8 cellular contexts compared by ENCODE assay signal in the genomic region with DNA sequence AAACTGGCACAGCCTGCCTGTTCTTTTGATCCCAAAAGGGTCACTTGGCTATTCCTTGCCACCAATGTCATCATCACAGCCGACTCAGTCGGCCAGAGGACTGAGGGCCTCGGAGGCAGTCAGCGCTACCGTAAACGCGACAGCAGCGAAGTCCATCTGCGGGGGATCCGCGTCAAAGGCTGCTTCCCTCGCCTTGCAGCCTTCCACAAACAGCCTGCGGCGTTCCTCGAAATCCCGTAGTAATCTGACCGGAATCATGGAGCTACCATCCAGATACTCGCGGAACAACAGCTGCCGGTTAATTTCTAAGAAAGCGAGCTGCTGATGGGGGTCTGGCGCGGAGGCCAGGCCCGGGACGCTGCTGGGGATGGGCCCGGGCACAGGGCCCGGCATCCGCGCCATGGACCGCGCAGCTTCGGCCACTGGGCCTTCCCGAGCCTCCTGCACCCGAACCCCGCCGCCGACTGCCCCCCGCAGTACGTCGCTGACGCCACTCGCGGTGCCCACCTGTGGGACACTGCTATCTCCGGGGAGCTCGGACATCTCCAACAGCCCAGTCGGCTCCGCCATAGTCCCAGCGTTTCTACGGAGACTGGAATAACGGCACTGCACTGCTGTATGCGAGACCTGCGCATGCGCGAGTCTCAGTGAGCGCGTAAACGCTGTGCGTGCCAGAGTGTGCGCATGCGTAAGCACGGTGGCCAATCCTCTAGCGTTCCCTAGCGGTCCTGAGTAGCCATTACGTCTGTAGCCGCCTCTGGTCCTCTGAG. TPM values are rescaled to one million over a fixed set of nuclear protein-coding genes. Genes with fewer than 3 reads are reported as not detected.
DNase-seq lines count a peak whose midpoint lies in the region; TF ChIP-seq lines count a peak whose summit lies in the region.

A gene with protein sequence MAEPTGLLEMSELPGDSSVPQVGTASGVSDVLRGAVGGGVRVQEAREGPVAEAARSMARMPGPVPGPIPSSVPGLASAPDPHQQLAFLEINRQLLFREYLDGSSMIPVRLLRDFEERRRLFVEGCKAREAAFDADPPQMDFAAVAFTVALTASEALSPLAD (minus strand): TSS at position 620 of the 770 bp plus-strand sequence. CDS start 50 bp downstream, at position 570.

- H3K9me3 Mint-ChIP-seq in HFFc6: no peaks in the 10 kb centered on the region
- no peaks in the 10 kb centered on the region for H3K9me3 Mint-ChIP-seq in activated naive CD4-positive, alpha-beta T cell treated with anti-CD3 and anti-CD28 coated beads, Interleukin-2, amount 10 ng/mL, durations not matched to agents 7 days and 5 days

- H3K9me3 ChIP-seq in SJSA1 (replicated peaks): no peaks in the 10 kb centered on the region

- no peaks in the 10 kb centered on the region for H3K27me3 ChIP-seq in SJSA1 (replicated peaks)

- H3K36me3 Mint-ChIP-seq in HFFc6 (ENCODE audit: low read depth): no peaks in the 10 kb centered on the region; the same call in 1 of the 2 replicates
- H3K36me3 Mint-ChIP-seq in activated naive CD4-positive, alpha-beta T cell treated with anti-CD3 and anti-CD28 coated beads, Interleukin-2, amount 10 ng/mL, durations not matched to agents 7 days and 5 days: peaks cover 10% of the 10 kb centered on the region

- DNase-seq in GM10266 (ENCODE audit: extremely low spot score): peak; percentile 98
- peak; percentile 89 for DNase-seq in HFFc6
- DNase-seq in MV-4-11 (lab: John Stamatoyannopoulos, UW): peak; percentile 96
- DNase-seq in SJSA1 (ENCODE audit: low read depth in 1 of 2, low spot score in 2 of 2): peak; percentile 89 to 95
- DNase-seq in activated naive CD4-positive, alpha-beta T cell treated with anti-CD3 and anti-CD28 coated beads, Interleukin-2, amount 10 ng/mL, durations not matched to agents 7 days and 5 days: peak; percentile 96
- DNase-seq in glomerular endothelial cell (ENCODE audit: extremely low read depth, low read depth, low spot score): peak; percentile 81
- DNase-seq in occipital lobe (lab: John Stamatoyannopoulos, UW): peak; percentile 79

- peak; percentile 99 for TF ChIP-seq CTCF in GM10266 (IDR thresholded peaks at IDR 0.05; ENCODE audit: control insufficient read depth, insufficient read depth, low read depth, missing control alignments)
- TF ChIP-seq CTCF in HFFc6 (IDR thresholded peaks at IDR 0.05): peak; percentile 94

- peak within 1 kb of the TSS; percentile 98 for H3K4me3 Mint-ChIP-seq in HFFc6
- peak within 1 kb of the TSS; percentile 89 for H3K4me3 Mint-ChIP-seq in activated naive CD4-positive, alpha-beta T cell treated with anti-CD3 and anti-CD28 coated beads, Interleukin-2, amount 10 ng/mL, durations not matched to agents 7 days and 5 days

- peak within 1 kb of the TSS; percentile 90 for H3K27ac Mint-ChIP-seq in HFFc6
- H3K27ac Mint-ChIP-seq in activated naive CD4-positive, alpha-beta T cell treated with anti-CD3 and anti-CD28 coated beads, Interleukin-2, amount 10 ng/mL, durations not matched to agents 7 days and 5 days: peak within 1 kb of the TSS; percentile 78

- no peaks in the 10 kb centered on the region for H3K27me3 Mint-ChIP-seq in HFFc6 (ENCODE audit: insufficient read depth)
- H3K27me3 Mint-ChIP-seq in activated naive CD4-positive, alpha-beta T cell treated with anti-CD3 and anti-CD28 coated beads, Interleukin-2, amount 10 ng/mL, durations not matched to agents 7 days and 5 days: no peaks in the 10 kb centered on the region

- H3K27ac ChIP-seq in SJSA1: peak within 1 kb of the TSS; percentile 44
- H3K27ac ChIP-seq in temporal lobe (ENCODE audit: low read depth, low read length): peak within 1 kb of the TSS; percentile 46

- H3K36me3 ChIP-seq in SJSA1: peaks cover 24% of the 10 kb centered on the region

- H3K4me3 ChIP-seq in SJSA1: peak within 1 kb of the TSS; percentile 88

- peaks cover 6% of the 10 kb centered on the region for H3K4me1 ChIP-seq in SJSA1 (replicated peaks)

- CTCF ChIA-PET in activated naive CD4-positive, alpha-beta T cell treated with anti-CD3 and anti-CD28 coated beads, Interleukin-2, amount 10 ng/mL, durations not matched to agents 7 days and 5 days (lab: Charles Lee): interaction anchor here (0.7 to 3.5 kb wide), 15 partner anchors 13 to 140 kb away, joined by 3 to 53 read pairs (median 5); a partner anchor contains a TSS

- peaks cover 19% of the 10 kb centered on the region for H3K4me1 Mint-ChIP-seq in HFFc6 (ENCODE audit: low read depth)
- peaks cover 29% of the 10 kb centered on the region for H3K4me1 Mint-ChIP-seq in activated naive CD4-positive, alpha-beta T cell treated with anti-CD3 and anti-CD28 coated beads, Interleukin-2, amount 10 ng/mL, durations not matched to agents 7 days and 5 days

RNA-seq across cellular contexts. Expression of the gene that starts here (rescaled TPM):
- 1 to 10 TPM; 2.2 to 3.7 (median 3.3) TPM for total RNA-seq in HFFc6 (2021; fragmentation: NEBNext Ultra II Directional; extraction: Animal tissue kit (Norgen Biotek cat#: 25700))
- 4.8 and 6.4 TPM in 2 replicates for total RNA-seq in SJSA1 (2014; rRNA removed; shearing (Covaris generic))
- total RNA-seq in glomerular endothelial cell (1.5 and 4.1 TPM in 2 replicates), occipital lobe (18.9 TPM), temporal lobe (12.8 TPM)

Comparison
In these comparisons a context has a peak if more than half of its experiments do, and no peak if none do; other contexts are left out.
1. Peak in every context shown above with its lines: DNase-seq, H3K4me3 ChIP-seq and H3K27ac ChIP-seq.